ENCODE assay signal across 9 cellular contexts in the genomic region with DNA sequence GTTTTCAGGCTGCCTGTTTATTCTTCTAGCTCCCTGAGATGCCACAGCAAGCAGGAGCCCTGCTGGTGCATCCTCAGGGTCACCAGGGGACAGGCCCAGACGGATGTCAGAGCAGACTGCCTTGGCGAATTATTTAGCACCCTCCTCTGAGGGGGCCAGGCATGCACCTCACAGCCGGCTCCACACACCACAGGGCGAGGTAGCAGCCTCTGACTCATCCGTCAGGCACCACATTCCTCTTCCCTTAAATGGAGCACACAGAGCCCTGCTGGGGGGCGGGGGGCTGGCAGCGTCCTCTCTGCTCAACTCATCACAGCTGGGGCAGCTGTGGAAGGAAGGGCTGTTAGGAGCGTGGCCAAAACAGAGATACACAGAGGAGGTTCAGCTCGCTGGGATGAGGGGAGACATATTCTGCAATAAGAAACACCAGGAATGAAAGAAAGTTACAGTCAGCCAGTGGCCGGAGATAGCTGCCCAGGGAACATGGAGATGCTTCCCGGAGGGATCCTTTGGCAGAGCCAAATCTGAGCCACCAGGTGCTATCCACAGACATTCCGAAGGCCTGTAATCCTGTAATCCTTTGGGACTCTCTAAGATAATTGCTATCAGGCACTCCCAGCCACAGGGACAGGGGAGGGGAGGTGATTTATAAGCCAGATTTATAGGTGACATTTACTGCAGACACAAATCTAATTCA. TPM values are rescaled to one million over a fixed set of nuclear protein-coding genes. Genes with fewer than 3 reads are reported as not detected.
DNase-seq lines count a peak whose midpoint lies in the region; ATAC-seq, FAIRE-seq and TF ChIP-seq lines count a peak whose summit lies in the region.
"Had no signal": no experiment of that assay in that cellular context is flagged by ENCODE, and none has a peak within 500 bp of the region (broad histone marks: within the 10 kb centered on the region; RNA-seq: fewer than 3 reads in every experiment).

No MANE protein-coding gene starts in this region.

- WGBS in H1 (ENCODE audit: extremely low coverage in 1 of 2, insufficient coverage in 1 of 2, insufficient read length in 1 of 2, insufficient replicate concordance in 2 of 2, low coverage in 1 of 2, low lambda C conversion rate in 2 of 2, missing lambda C conversion rate in 1 of 2), 2 experiments = 26% methylated on average over 12 of the region's 12 CpGs; no CpG with 5 or more reads in 1 of the 2 experiments

- H2BK5ac ChIP-seq in H1 (ENCODE audit: low read depth, low read length) = peak overlapping the region; percentile 37; the same call in 1 of the 2 replicates

- H3K56ac ChIP-seq in H1 (replicated peaks; ENCODE audit: insufficient read length, low read depth, low read length) = no peak overlapping the region

- H3K36me3 ChIP-seq in ACC112 (ENCODE audit: insufficient read depth, low read length) (peaks cover 35% of the 10 kb centered on the region), H1 (ENCODE audit: control insufficient read depth in 2 of 4, insufficient read depth in 4 of 4, low read length in 3 of 4) (peaks cover 0 to 5% (median 0%) of the 10 kb centered on the region in 4 experiments; a peak in 1 of 8 replicates)

- H3K27ac Mint-ChIP-seq in mesothelial cell of epicardium (peak overlapping the region; percentile 97), natural killer cell (no peak overlapping the region)
- H3K27ac Mint-ChIP-seq in stimulated activated memory B cell treated with anti-CD40 and anti-IgM and Interleukin-4, amounts not matched to agents 10 μg/mL and 1 μg/mL and 100 μg/mL, for 72 hours = no peak overlapping the region
- H3K27ac Mint-ChIP-seq: CD4-positive, alpha-beta T cell had no signal

- peaks cover 27% of the 10 kb centered on the region for H3K36me3 Mint-ChIP-seq in mesothelial cell of epicardium
- no peaks in the 10 kb centered on the region for H3K36me3 Mint-ChIP-seq in stimulated activated memory B cell treated with anti-CD40 and anti-IgM and Interleukin-4, amounts not matched to agents 10 μg/mL and 1 μg/mL and 100 μg/mL, for 72 hours
- no peaks in the 10 kb centered on the region for H3K36me3 Mint-ChIP-seq in natural killer cell

- H3K4ac ChIP-seq in H1 (replicated peaks; ENCODE audit: insufficient read length, low read depth, low read length) = peak overlapping the region; percentile 46

- H3K27me3 ChIP-seq in ACC112 (ENCODE audit: insufficient read depth, low read length) = no peaks in the 10 kb centered on the region
- no peaks in the 10 kb centered on the region for H3K27me3 ChIP-seq in H1 (replicated peaks in 1 of 4; ENCODE audit: control insufficient read depth in 3 of 4, extremely low read depth in 1 of 4, insufficient read depth in 3 of 4, low read length in 3 of 4)

- peak overlapping the region; percentile 30 for H2BK12ac ChIP-seq in H1 (ENCODE audit: low read depth, low read length)

- peak overlapping the region in 1 of 4 experiments; percentile 2; a peak in 3 of 7 replicates for H3K9ac ChIP-seq in H1 (replicated peaks in 1 of 4; ENCODE audit: extremely low read depth in 1 of 4, low read depth in 3 of 4, low read length in 3 of 4)

- H3K27me3 Mint-ChIP-seq in mesothelial cell of epicardium (ENCODE audit: low read depth) (no peaks in the 10 kb centered on the region), natural killer cell (ENCODE audit: low read depth in 2 of 2) (no peaks in the 10 kb centered on the region)
- H3K27me3 Mint-ChIP-seq in stimulated activated memory B cell treated with anti-CD40 and anti-IgM and Interleukin-4, amounts not matched to agents 10 μg/mL and 1 μg/mL and 100 μg/mL, for 72 hours = peaks cover 38% of the 10 kb centered on the region

- TF ChIP-seq POLR2A in H1 (IDR thresholded peaks at IDR 0.05; ENCODE audit: control extremely low read depth in 1 of 2, low read depth in 2 of 2, low read length in 2 of 2) (no peak), GM18505 (IDR thresholded peaks at IDR 0.05; ENCODE audit: borderline replicate concordance, extremely low read depth, insufficient read depth, insufficient read length) (no peak)

- 0 out of 4 replicates have a peak, but pooled peaks of 1 of the 2 experiments have one; percentile 0 for TF ChIP-seq RAD21 in H1 (IDR thresholded peaks at IDR 0.05 in 1 of 2, conservative IDR thresholded peaks at IDR 0.05 in 1 of 2; ENCODE audit: low read depth in 2 of 2, low read length in 2 of 2)

- peaks cover 45% of the 10 kb centered on the region for H3K79me2 ChIP-seq in ACC112 (ENCODE audit: control insufficient read depth, insufficient read depth, low read length, unreplicated experiment)
- no peaks in the 10 kb centered on the region for H3K79me2 ChIP-seq in H1 (ENCODE audit: control insufficient read depth in 1 of 2, insufficient read depth in 2 of 2, low read length in 2 of 2)

- CTCF ChIA-PET in H1 (lab: Charles Lee; ENCODE audit: partially characterized antibody) = interaction anchor here (1.2 kb wide), 1 partner anchor 14 kb away, joined by 3 read pairs; no protein-coding TSS in a partner anchor

- peak overlapping the region; percentile 62 for H3K18ac ChIP-seq in H1 (ENCODE audit: extremely low read depth, low read length)

- H3K4me1 ChIP-seq in ACC112 (ENCODE audit: control insufficient read depth, insufficient read depth, low read length, unreplicated experiment) = peaks cover 20% of the 10 kb centered on the region
- H3K4me1 ChIP-seq in H1 (replicated peaks in 1 of 4; ENCODE audit: control insufficient read depth in 3 of 4, insufficient read depth in 4 of 4, low read length in 3 of 4) = peaks cover 3 to 9% (median 4%) of the 10 kb centered on the region in 4 experiments

- peak overlapping the region; percentile 39 to 44 for H3K4me2 ChIP-seq in H1 (ENCODE audit: insufficient read depth in 1 of 2, low read depth in 2 of 2, low read length in 2 of 2)

- peak in 1 of 2 experiments; percentile 33; a peak in 1 of 3 replicates for TF ChIP-seq EP300 in H1 (IDR thresholded peaks at IDR 0.05; ENCODE audit: borderline replicate concordance in 1 of 2, low read depth in 2 of 2, low read length in 2 of 2)

- H3K27ac ChIP-seq in ACC112 (ENCODE audit: low read depth, low read length) = peak overlapping the region; percentile 73
- peak overlapping the region; percentile 24; the same call in 1 of the 2 replicates for H3K27ac ChIP-seq in H1 (ENCODE audit: low read depth, low read length)

- no peak overlapping the region for H3K14ac ChIP-seq in H1 (ENCODE audit: insufficient read length)

- H4K91ac ChIP-seq in H1 (replicated peaks; ENCODE audit: insufficient read length, low read length) = no peak overlapping the region

- H2AK5ac ChIP-seq in H1 (ENCODE audit: low read depth, low read length) = peak overlapping the region; percentile 72; the same call in 1 of the 2 replicates

- peak overlapping the region; percentile 62; the same call in 1 of the 2 replicates for H2BK20ac ChIP-seq in H1 (ENCODE audit: low read length)

- H2AFZ ChIP-seq in ACC112 (ENCODE audit: low read length, unreplicated experiment) = no peak overlapping the region
- H2AFZ ChIP-seq in H1 (ENCODE audit: low read length) = no peak overlapping the region

- no peak for ATAC-seq in stimulated activated memory B cell treated with anti-CD40 and anti-IgM and Interleukin-4, amounts not matched to agents 10 μg/mL and 1 μg/mL and 100 μg/mL, for 72 hours
- no peak for ATAC-seq in GM18505 (IDR thresholded peaks at IDR 0.05; ENCODE audit: unreplicated experiment)
- ATAC-seq in natural killer cell = no peak

- H3K23me2 ChIP-seq in H1 (ENCODE audit: low read depth, low read length) = no peaks in the 10 kb centered on the region; the same call in 1 of the 2 replicates

- no peak overlapping the region for H4K5ac ChIP-seq in H1 (ENCODE audit: insufficient read length, low read depth, low read length)

- H2BK15ac ChIP-seq in H1 (ENCODE audit: low read length) = no peak overlapping the region

- DNase-seq in NCI-H2171 (lab: John Stamatoyannopoulos, UW) = peak; percentile 65
- DNase-seq in H1 (ENCODE audit: low read depth in 1 of 2, low spot score in 2 of 2) = peak; percentile 67 to 83
- DNase-seq in mesothelial cell of epicardium (ENCODE audit: low spot score in 2 of 2, unreplicated experiment in 2 of 2) = peak; percentile 54 to 74
- no peak for DNase-seq in NCI-H2196 (lab: John Stamatoyannopoulos, UW; ENCODE audit: unreplicated experiment)
- no peak for DNase-seq in natural killer cell
- DNase-seq: CD4-positive, alpha-beta T cell had no signal

- H4K20me1 ChIP-seq in H1 (replicated peaks in 1 of 2; ENCODE audit: control insufficient read depth in 1 of 2, insufficient read depth in 2 of 2, low read length in 2 of 2) = peaks cover 0 to 1% of the 10 kb centered on the region in 2 experiments

- TF ChIP-seq CTCF in H1 (IDR thresholded peaks at IDR 0.05; ENCODE audit: control extremely low read depth in 1 of 3, insufficient read depth in 1 of 3, low read depth in 1 of 3, low read length in 3 of 3) (no peak), mesothelial cell of epicardium (IDR thresholded peaks at IDR 0.05; ENCODE audit: unreplicated experiment) (no peak), natural killer cell (IDR thresholded peaks at IDR 0.05) (no peak)

- H3K79me1 ChIP-seq in H1 (ENCODE audit: low read depth, low read length) = no peaks in the 10 kb centered on the region

- intact Hi-C loops in natural killer cell (cut with micrococcal nuclease) = no loop called here

- peak overlapping the region; percentile 41 for H2BK120ac ChIP-seq in H1 (replicated peaks; ENCODE audit: low read depth, low read length)

- H3K23ac ChIP-seq in H1 (ENCODE audit: insufficient read length) = no peak overlapping the region

- FAIRE-seq in H1 (lab: Jason Lieb, UNC) = peak; percentile 72

- H3K4me3 ChIP-seq in ACC112 (ENCODE audit: low read depth, low read length) (peak overlapping the region; percentile 44), H1 (ENCODE audit: extremely low read depth in 1 of 4, insufficient read depth in 2 of 4, low read depth in 3 of 4, low read length in 4 of 4) (peak overlapping the region in 2 of 4 experiments; percentile 10 to 12; a peak in 3 of 8 replicates)

- H3K9me3 ChIP-seq in H1 (ENCODE audit: insufficient read depth in 2 of 2, low read depth in 1 of 2, low read length in 1 of 2) = peaks cover 9 to 10% of the 10 kb centered on the region in 2 experiments; a peak in 2 of 4 replicates

- peaks cover 57% of the 10 kb centered on the region for H3K4me1 Mint-ChIP-seq in mesothelial cell of epicardium
- H3K4me1 Mint-ChIP-seq in stimulated activated memory B cell treated with anti-CD40 and anti-IgM and Interleukin-4, amounts not matched to agents 10 μg/mL and 1 μg/mL and 100 μg/mL, for 72 hours = no peaks in the 10 kb centered on the region
- no peaks in the 10 kb centered on the region for H3K4me1 Mint-ChIP-seq in natural killer cell

- no peak overlapping the region for H4K8ac ChIP-seq in H1 (ENCODE audit: extremely low read depth, insufficient read depth, low read length)

- H3K9me3 Mint-ChIP-seq in mesothelial cell of epicardium = peaks cover 20% of the 10 kb centered on the region
- no peaks in the 10 kb centered on the region for H3K9me3 Mint-ChIP-seq in stimulated activated memory B cell treated with anti-CD40 and anti-IgM and Interleukin-4, amounts not matched to agents 10 μg/mL and 1 μg/mL and 100 μg/mL, for 72 hours
- peaks cover 4 to 10% of the 10 kb centered on the region in 2 donors for H3K9me3 Mint-ChIP-seq in natural killer cell
- H3K9me3 Mint-ChIP-seq: CD4-positive, alpha-beta T cell had no signal

- POLR2A ChIA-PET in H1 (lab: Charles Lee; ENCODE audit: partially characterized antibody) = interaction anchor here (1.1 to 1.7 kb wide), 2 partner anchors 12 to 14 kb away, joined by 4 to 5 read pairs; no protein-coding TSS in a partner anchor

- H3K4me3 Mint-ChIP-seq in mesothelial cell of epicardium (peak overlapping the region; percentile 27), natural killer cell (no peak overlapping the region)
- no peak overlapping the region for H3K4me3 Mint-ChIP-seq in stimulated activated memory B cell treated with anti-CD40 and anti-IgM and Interleukin-4, amounts not matched to agents 10 μg/mL and 1 μg/mL and 100 μg/mL, for 72 hours
- H3K4me3 Mint-ChIP-seq: CD4-positive, alpha-beta T cell had no signal

RNA-seq across cellular contexts. Expression of gene PRICKLE2, which starts 13.9 kb away (rescaled TPM):
- total RNA-seq in H1 (2021; fragmentation: NEBNext Ultra II Directional; extraction: Animal tissue kit (Norgen Biotek cat#: 25700)) = 8.0 and 8.9 TPM in 2 replicates
- 2.9 and 3.7 TPM in 2 replicates for polyA plus RNA-seq in H1 (2011; rRNA removed)
- 2.8 TPM for polyA plus RNA-seq in H1 (2011; cell fraction: cytosol; rRNA removed)
- 5.6 TPM for polyA plus RNA-seq in H1 (2011; cell fraction: nucleus; rRNA removed)
- 2.4 to 2.9 TPM (median 2.7 TPM) in 4 replicates for polyA plus RNA-seq in H1 (2012, experiment 1 of 2)
- 0.22 TPM for polyA plus RNA-seq in H1 (2012, experiment 2 of 2)
- 1.6 TPM for polyA plus RNA-seq in H1 (2013, experiment 1 of 2)
- 1.8 TPM for polyA plus RNA-seq in H1 (2013, experiment 2 of 2)
- polyA minus RNA-seq in H1 (2011; rRNA and poly(A)+ RNA removed) = 11.8 and 13.0 TPM in 2 replicates
- 6.1 TPM for polyA minus RNA-seq in H1 (2011; cell fraction: cytosol; rRNA and poly(A)+ RNA removed)
- 17.2 TPM for polyA minus RNA-seq in H1 (2011; cell fraction: nucleus; rRNA and poly(A)+ RNA removed)
- total RNA-seq in mesothelial cell of epicardium (41.3 to 46.2 TPM (median 43.2 TPM) in 3 replicates), natural killer cell (1 to 10 TPM in 2 of 3 donors, under 1 TPM in 1; 0.07 to 3.3 (median 1.8) TPM)
- total RNA-seq: CD4-positive, alpha-beta T cell had no signal

Comparison
In these comparisons a context has a peak if more than half of its experiments do, and no peak if none do; other contexts are left out.
1. DNase-seq: peak in NCI-H2171 (single experiment), H1 (2 of 2) and mesothelial cell of epicardium (2 of 2); none in NCI-H2196 (single experiment) and natural killer cell (single experiment).